Comparison of ENCODE assay signal across 8 cellular contexts in genomic region chr14:35292051-35292769, GRCh38. TPM values are rescaled to one million over a fixed set of nuclear protein-coding genes. Genes with fewer than 3 reads are reported as not detected.
DNase-seq lines count a peak whose midpoint lies in the region; ATAC-seq and TF ChIP-seq lines count a peak whose summit lies in the region.

TSS of gene PSMA6 (plus strand) at chr14:35292382. CDS start at chr14:35292477, 95 bp downstream.

- DNase-seq in GF-D8 (lab: John Stamatoyannopoulos, UW) = peak; percentile 97
- DNase-seq in HEK293T (ENCODE audit: extremely low spot score) = peak; percentile 97
- DNase-seq in MV-4-11 (lab: John Stamatoyannopoulos, UW) = peak; percentile 100
- DNase-seq in SK-MEL-5 (ENCODE audit: low read depth, low spot score) = peak; percentile 99
- DNase-seq in activated naive CD4-positive, alpha-beta T cell treated with Interleukin-2 at 50 U/mL for 16 hours = peak; percentile 99
- peak; percentile 95 to 97 for DNase-seq in foreskin keratinocyte

- POLR2A ChIA-PET in HEK293T (lab: Yijun Ruan, JAX) = interaction anchor here (0.6 to 3.5 kb wide), 42 partner anchors 8 to 436 kb away, joined by 3 to 45 read pairs (median 5); partner anchors contain the start of genes BAZ1A, FAM177A1, NFKBIA and PPP2R3C

- peak within 1 kb of the TSS; percentile 96 to 99 (median 99) for H3K9ac ChIP-seq in subcutaneous abdominal adipose tissue (ENCODE audit: low read length in 5 of 5)

- TF ChIP-seq CTCF in foreskin keratinocyte (conservative IDR thresholded peaks at IDR 0.05) = no peak

- peak within 1 kb of the TSS; percentile 63 for H2AFZ ChIP-seq in neuron (ENCODE audit: low read depth, low read length)

- H3K27me3 ChIP-seq in foreskin keratinocyte (no peaks in the 10 kb centered on the region), neuron (ENCODE audit: insufficient read depth, low read length) (no peaks in the 10 kb centered on the region), subcutaneous abdominal adipose tissue (ENCODE audit: control insufficient read depth in 5 of 5, insufficient read depth in 4 of 5, low read length in 5 of 5) (no peaks in the 10 kb centered on the region)

- H3K9me3 ChIP-seq in neuron (ENCODE audit: low read length) = no peaks in the 10 kb centered on the region
- no peaks in the 10 kb centered on the region for H3K9me3 ChIP-seq in subcutaneous abdominal adipose tissue (ENCODE audit: control insufficient read depth in 5 of 5, low read length in 5 of 5)

- in situ Hi-C loops in SK-MEL-5 (cut with HindIII; ENCODE audit: low pct_unique_long_range_greater_than_20kb, low sequenced_read_pairs) = no loop called here

- H3K36me3 ChIP-seq in neuron (ENCODE audit: insufficient read depth, low read length) (peaks cover 4% of the 10 kb centered on the region), subcutaneous abdominal adipose tissue (ENCODE audit: control insufficient read depth in 5 of 5, insufficient read depth in 5 of 5, low read length in 5 of 5) (no peaks in the 10 kb centered on the region)

- CTCF ChIA-PET in HEK293T (lab: Yijun Ruan, JAX) = no interaction called here

- H3K4me1 ChIP-seq in foreskin keratinocyte (peaks cover 9% of the 10 kb centered on the region), neuron (ENCODE audit: insufficient read depth, low read length) (peaks cover 8% of the 10 kb centered on the region), subcutaneous abdominal adipose tissue (ENCODE audit: control insufficient read depth in 5 of 5, insufficient read depth in 5 of 5, low read length in 5 of 5) (peaks cover 0 to 68% (median 67%) of the 10 kb centered on the region in 5 donors)

- ATAC-seq in foreskin keratinocyte = peak; percentile 95

- H3K27ac ChIP-seq in foreskin keratinocyte = peak within 1 kb of the TSS; percentile 62
- H3K27ac ChIP-seq in subcutaneous abdominal adipose tissue (ENCODE audit: low read depth, low read length) = peak within 1 kb of the TSS; percentile 97

- H3K4me3 ChIP-seq in neuron (ENCODE audit: low read length) (peak within 1 kb of the TSS; percentile 91), subcutaneous abdominal adipose tissue (ENCODE audit: low read depth in 1 of 5, low read length in 5 of 5) (peak within 1 kb of the TSS; percentile 88 to 99 (median 97))

TF ChIP-seq in HEK293T, 16 proteins besides CTCF, POLR2A, EP300 and RAD21:
- TF ChIP-seq ZNF384 (IDR thresholded peaks at IDR 0.05) (no peak), LEF1 (IDR thresholded peaks at IDR 0.05; ENCODE audit: borderline replicate concordance) (no peak), ARNT (IDR thresholded peaks at IDR 0.05) (no peak), FOXA1 (IDR thresholded peaks at IDR 0.05) (no peak), SP1 (IDR thresholded peaks at IDR 0.05) (no peak), HDGF (IDR thresholded peaks at IDR 0.05; ENCODE audit: borderline replicate concordance) (no peak), ELF4 (IDR thresholded peaks at IDR 0.05) (peak; percentile 60), CTBP1 (IDR thresholded peaks at IDR 0.05; ENCODE audit: borderline replicate concordance) (no peak), SUZ12 (IDR thresholded peaks at IDR 0.05) (no peak), PKNOX1 (IDR thresholded peaks at IDR 0.05) (0 out of 2 replicates have a peak, but pooled peaks have one; percentile 36)
TF ChIP-seq in HEK293T: peak in this region for 2.

RNA-seq across cellular contexts. Expression of gene PSMA6, which starts in this region (rescaled TPM):
- 169 and 193 TPM in 2 replicates for total RNA-seq in SK-MEL-5 (2014; rRNA removed; shearing (Covaris generic))
- 125 and 165 TPM in 2 replicates for polyA plus RNA-seq in SK-MEL-5 (2015; cell fraction: cytosol; rRNA removed)
- polyA plus RNA-seq in SK-MEL-5 (2015; cell fraction: nucleus; rRNA removed) = 54.1 and 62.8 TPM in 2 replicates
- total RNA-seq in foreskin keratinocyte = 201 and 215 TPM in 2 replicates
- polyA plus RNA-seq in foreskin keratinocyte = 250 and 265 TPM in 2 replicates

Comparison
In these comparisons a context has a peak if more than half of its experiments do, and no peak if none do; other contexts are left out.
1. Peak in every context shown above with its lines: DNase-seq, ATAC-seq, H3K4me3 ChIP-seq and H3K27ac ChIP-seq.